ENCODE assay signal across 19 cellular contexts in the genomic region with DNA sequence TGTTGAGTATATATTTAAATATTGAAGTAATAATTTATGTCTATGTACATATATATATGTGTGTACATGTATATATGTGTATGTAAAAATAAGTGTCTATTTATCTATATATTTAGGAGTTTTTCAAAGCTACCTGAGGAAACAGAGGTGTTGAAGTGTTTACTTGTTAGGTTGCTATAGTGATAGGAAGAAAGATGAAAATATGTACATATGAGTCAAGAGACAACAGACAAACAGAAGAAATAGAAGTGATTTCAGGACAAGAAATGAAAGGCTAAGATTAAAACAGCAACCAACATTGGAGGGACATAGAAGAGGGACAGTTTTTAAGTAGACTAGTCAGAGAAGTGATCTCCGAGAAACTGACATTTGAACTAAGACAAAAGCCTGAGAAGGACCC. TPM values are rescaled to one million over a fixed set of nuclear protein-coding genes. Genes with fewer than 3 reads are reported as not detected.
DNase-seq lines count a peak whose midpoint lies in the region; ATAC-seq, FAIRE-seq and TF ChIP-seq lines count a peak whose summit lies in the region.
"Had no signal": no experiment of that assay in that cellular context is flagged by ENCODE, and none has a peak within 500 bp of the region (broad histone marks: within the 10 kb centered on the region; RNA-seq: fewer than 3 reads in every experiment).

No MANE protein-coding gene starts in this region.

- H3K9me3 ChIP-seq in HepG2 (ENCODE audit: low read length) = no peaks in the 10 kb centered on the region
- H3K9me3 ChIP-seq in right lobe of liver = no peaks in the 10 kb centered on the region
- no peaks in the 10 kb centered on the region for H3K9me3 ChIP-seq in thyroid gland
- H3K9me3 ChIP-seq in left ventricle myocardium inferior (replicated peaks) = no peaks in the 10 kb centered on the region
- H3K9me3 ChIP-seq: BE2C, HAP-1 had no signal

- H3K9ac ChIP-seq in HepG2 (ENCODE audit: insufficient read depth, low read depth, low read length) = no peak overlapping the region

- peaks cover 4 to 15% of the 10 kb centered on the region in 2 experiments; a peak in 3 of 5 replicates for H3K36me3 ChIP-seq in HepG2 (replicated peaks in 1 of 2; ENCODE audit: control insufficient read depth in 1 of 2, insufficient read depth in 2 of 2, low read length in 2 of 2)
- peaks cover 0 to 13% (median 4%) of the 10 kb centered on the region in 4 donors for H3K36me3 ChIP-seq in right lobe of liver
- H3K36me3 ChIP-seq in thyroid gland = no peaks in the 10 kb centered on the region
- no peaks in the 10 kb centered on the region for H3K36me3 ChIP-seq in left ventricle myocardium inferior
- H3K36me3 ChIP-seq: BE2C, HAP-1 had no signal

- no peak for ATAC-seq in HepG2
- ATAC-seq in right lobe of liver = no peak
- ATAC-seq: CD8-positive, alpha-beta T cell; K562 had no signal

- H3K4me1 ChIP-seq in HepG2 (ENCODE audit: insufficient read depth, low read length) (peaks cover 52% of the 10 kb centered on the region), right lobe of liver (peaks cover 0 to 50% (median 19%) of the 10 kb centered on the region in 4 donors), thyroid gland (peaks cover 4 to 5% of the 10 kb centered on the region in 2 donors), left ventricle myocardium inferior (peaks cover 10% of the 10 kb centered on the region)
- H3K4me1 ChIP-seq: BE2C, HAP-1 had no signal

- TF ChIP-seq RAD21 in HepG2 (CRISPR knock-in tag; IDR thresholded peaks at IDR 0.05) = no peak

- H3K4me3 ChIP-seq in HepG2 (replicated peaks in 1 of 3; ENCODE audit: insufficient read depth in 1 of 3, low read depth in 2 of 3, low read length in 3 of 3) (no peak overlapping the region), right lobe of liver (no peak overlapping the region), thyroid gland (replicated peaks in 1 of 3) (no peak overlapping the region), left ventricle myocardium inferior (no peak overlapping the region)
- H3K4me3 ChIP-seq: HAP-1, K562 had no signal

- CTCF ChIA-PET in HepG2 (lab: Yijun Ruan, JAX; ENCODE audit: low intra/inter-chr PET ratio, low total read pairs) = no interaction called here

- no peak for DNase-seq in HepG2 (ENCODE audit: low spot score)
- no peak for DNase-seq in right lobe of liver
- no peak for DNase-seq in H54 (ENCODE audit: insufficient read length, low spot score)
- no peak for DNase-seq in epithelial cell of prostate (ENCODE audit: low read depth, low spot score)
- no peak for DNase-seq in type B pancreatic cell (ENCODE audit: extremely low spot score, unreplicated experiment)
- DNase-seq in NCI-H774 (lab: John Stamatoyannopoulos, UW) = no peak
- DNase-seq in thyroid gland = no peak
- DNase-seq in left ventricle myocardium inferior = no peak
- DNase-seq: BE2C; CD8-positive, alpha-beta T cell; COR-L47; GF-D8; GOT3 had no signal

- peaks cover 7% of the 10 kb centered on the region for H3K9me3 Mint-ChIP-seq in type B pancreatic cell

- 97% methylated on average over 1 of the region's 1 CpG for WGBS in HepG2 (ENCODE audit: low lambda C conversion rate)
- WGBS in right lobe of liver (ENCODE audit: insufficient coverage, low coverage, low lambda C conversion rate, missing lambda C conversion rate) = 67% methylated on average over 1 of the region's 1 CpG
- 96 to 97% methylated on average over 1 of the region's 1 CpG for WGBS in thyroid gland, 2 donors

- peaks cover 4% of the 10 kb centered on the region for H3K4me1 Mint-ChIP-seq in type B pancreatic cell (ENCODE audit: unreplicated experiment)

- POLR2A ChIA-PET in HepG2 (lab: Yijun Ruan, JAX) = interaction anchor here (3.2 kb wide), 1 partner anchor 11 kb away, joined by 23 read pairs; a partner anchor contains a TSS

- intact Hi-C loops in HepG2 (cut with micrococcal nuclease; ENCODE audit: unreplicated experiment) (no loop called here), right lobe of liver (cut with DNase I) (no loop called here), thyroid gland (cut with DNase I) (no loop called here), left ventricle myocardium inferior (cut with micrococcal nuclease) (no loop called here)

- no peak for TF ChIP-seq CTCF in HepG2 (CRISPR knock-in tag; IDR thresholded peaks at IDR 0.05)
- no peak for TF ChIP-seq CTCF in right lobe of liver (IDR thresholded peaks at IDR 0.05)
- TF ChIP-seq CTCF in type B pancreatic cell (conservative IDR thresholded peaks at IDR 0.05) = no peak
- no peak for TF ChIP-seq CTCF in thyroid gland (IDR thresholded peaks at IDR 0.05)
- TF ChIP-seq CTCF in left ventricle myocardium inferior (IDR thresholded peaks at IDR 0.05; ENCODE audit: borderline replicate concordance) = no peak

- H3K4me3 Mint-ChIP-seq in type B pancreatic cell = no peak overlapping the region
- H3K4me3 Mint-ChIP-seq: CD8-positive, alpha-beta T cell had no signal

- no TSS peak for BruUV-seq in HepG2 (replicated peaks; lab: Mats Ljungman, UMichigan)

- TF ChIP-seq POLR2A in HepG2 (IDR thresholded peaks at IDR 0.05; ENCODE audit: insufficient read depth in 1 of 2, low read depth in 2 of 2, low read length in 2 of 2) (no peak), right lobe of liver (IDR thresholded peaks at IDR 0.05) (no peak), H54 (IDR thresholded peaks at IDR 0.05; ENCODE audit: low read depth, low read length) (no peak), thyroid gland (IDR thresholded peaks at IDR 0.05) (no peak)

- H4K20me1 ChIP-seq in HepG2 (ENCODE audit: insufficient read depth, low read length) = no peaks in the 10 kb centered on the region

- no peaks in the 10 kb centered on the region for H3K27me3 Mint-ChIP-seq in type B pancreatic cell

- peak overlapping the region; percentile 30 for H3K27ac Mint-ChIP-seq in type B pancreatic cell
- H3K27ac Mint-ChIP-seq: CD8-positive, alpha-beta T cell had no signal

- in situ Hi-C loops in HepG2 (cut with HindIII; ENCODE audit: extremely low pct_ligation_motif_present, low pct_unique_long_range_greater_than_20kb) = no loop called here

- H3K79me2 ChIP-seq in HepG2 (ENCODE audit: insufficient read depth, low read length) = peaks cover 75% of the 10 kb centered on the region

- no peak for FAIRE-seq in HepG2 (lab: Jason Lieb, UNC)
- FAIRE-seq in H54 (lab: Jason Lieb, UNC) = peak; percentile 30
- FAIRE-seq: A204.1, GM19239, K562 had no signal

- H2AFZ ChIP-seq in HepG2 (ENCODE audit: low read length) = no peak overlapping the region

- peaks cover 5% of the 10 kb centered on the region for H3K36me3 Mint-ChIP-seq in type B pancreatic cell

- H3K27me3 ChIP-seq in HepG2 (ENCODE audit: control insufficient read depth in 1 of 2, insufficient read depth in 2 of 2, low read length in 2 of 2) = no peaks in the 10 kb centered on the region
- no peaks in the 10 kb centered on the region for H3K27me3 ChIP-seq in right lobe of liver
- no peaks in the 10 kb centered on the region for H3K27me3 ChIP-seq in thyroid gland
- H3K27me3 ChIP-seq in left ventricle myocardium inferior (ENCODE audit: low read depth) = no peaks in the 10 kb centered on the region
- H3K27me3 ChIP-seq: BE2C had no signal

- H3K4me2 ChIP-seq in HepG2 (ENCODE audit: low read depth, low read length) = no peak overlapping the region

- H3K27ac ChIP-seq in HepG2 (ENCODE audit: extremely low read length, insufficient read depth, low read length) = peak overlapping the region; percentile 12
- no peak overlapping the region for H3K27ac ChIP-seq in right lobe of liver
- peak overlapping the region; percentile 3 for H3K27ac ChIP-seq in epithelial cell of prostate
- H3K27ac ChIP-seq in thyroid gland = no peak overlapping the region
- H3K27ac ChIP-seq in left ventricle myocardium inferior (replicated peaks) = no peak overlapping the region
- H3K27ac ChIP-seq: C4-2B, HL-60 had no signal

- TF ChIP-seq EP300 in HepG2 (IDR thresholded peaks at IDR 0.05; ENCODE audit: low read depth in 2 of 2, low read length in 2 of 2) (no peak), HepG2 (CRISPR knock-in tag; IDR thresholded peaks at IDR 0.05; ENCODE audit: borderline replicate concordance) (no peak)

TF ChIP-seq in HepG2, 621 proteins besides CTCF, POLR2A, EP300 and RAD21 (continues in another document):
- no peak for TF ChIP-seq ZNF775 (CRISPR knock-in tag; IDR thresholded peaks at IDR 0.05; ENCODE audit: borderline replicate concordance)
- no peak for TF ChIP-seq ATF1 (CRISPR knock-in tag; IDR thresholded peaks at IDR 0.05)
- TF ChIP-seq ZNF616 (CRISPR knock-in tag; IDR thresholded peaks at IDR 0.05; ENCODE audit: low read depth) = no peak

RNA-seq across cellular contexts. Expression of a gene that starts 11.1 kb away (rescaled TPM):
- total RNA-seq in HepG2 (2016; rRNA removed; fragmentation: Illumina TruSeq; extraction: Trizol) (11.6 and 18.3 TPM in 2 replicates), right lobe of liver (100 to 1,000 TPM in 1 of 6 experiments, 10 to 100 TPM in 5; 44.6 to 142 (median 60.5) TPM), type B pancreatic cell (ENCODE audit: low replicate concordance) (8.2 and 14.8 TPM in 2 replicates), thyroid gland (10 to 100 TPM in 2 of 4 donors, 1 to 10 TPM in 2; 4.9 to 16.9 (median 10.8) TPM), left ventricle myocardium inferior (5.1 TPM)
- total RNA-seq in HepG2 (2016; cell fraction: cytosol; rRNA removed; fragmentation: Illumina TruSeq; extraction: Trizol; ENCODE audit: low read depth) = 2.1 and 3.3 TPM in 2 replicates
- total RNA-seq in HepG2 (2016; cell fraction: insoluble cytoplasmic fraction; rRNA removed; fragmentation: Illumina TruSeq; extraction: Trizol) = 13.4 and 17.4 TPM in 2 replicates
- 5.0 and 5.2 TPM in 2 replicates for total RNA-seq in HepG2 (2016; cell fraction: membrane; rRNA removed; fragmentation: Illumina TruSeq; extraction: Trizol)
- 36.6 and 41.3 TPM in 2 replicates for total RNA-seq in HepG2 (2016; cell fraction: nucleus; rRNA removed; fragmentation: Illumina TruSeq; extraction: Trizol)
- 54.9 and 57.9 TPM in 2 replicates for polyA plus RNA-seq in HepG2 (2011; rRNA removed)
- 35.4 and 47.2 TPM in 2 replicates for polyA plus RNA-seq in HepG2 (2011; cell fraction: cytosol; rRNA removed)
- 37.9 and 42.4 TPM in 2 replicates for polyA plus RNA-seq in HepG2 (2011; cell fraction: nucleus; rRNA removed)
- 25.1 and 30.4 TPM in 2 replicates for polyA plus RNA-seq in HepG2 (2012)
- polyA plus RNA-seq in HepG2 (2016; cell fraction: cytosol; fragmentation: Illumina TruSeq; extraction: Trizol; ENCODE audit: low read depth) = 1.1 and 1.3 TPM in 2 replicates
- 9.5 and 10.6 TPM in 2 replicates for polyA plus RNA-seq in HepG2 (2016; cell fraction: insoluble cytoplasmic fraction; fragmentation: Illumina TruSeq; extraction: Trizol; ENCODE audit: low read depth)
- 1.9 and 2.1 TPM in 2 replicates for polyA plus RNA-seq in HepG2 (2016; cell fraction: membrane; fragmentation: Illumina TruSeq; extraction: Trizol; ENCODE audit: low read depth)
- 23.6 and 24.7 TPM in 2 replicates for polyA plus RNA-seq in HepG2 (2016; cell fraction: nucleus; fragmentation: Illumina TruSeq; extraction: Trizol; ENCODE audit: insufficient read depth, low read depth)
- polyA minus RNA-seq in HepG2 (2011; rRNA and poly(A)+ RNA removed; ENCODE audit: low replicate concordance) = 31.1 and 117 TPM in 2 replicates
- polyA minus RNA-seq in HepG2 (2011; cell fraction: cytosol; rRNA and poly(A)+ RNA removed) = 59.6 and 82.5 TPM in 2 replicates
- 162 and 189 TPM in 2 replicates for polyA minus RNA-seq in HepG2 (2011; cell fraction: nucleus; rRNA and poly(A)+ RNA removed)

Comparison
In these comparisons a context has a peak if more than half of its experiments do, and no peak if none do; other contexts are left out.
1. H3K27ac ChIP-seq: peak in HepG2 (single experiment) and epithelial cell of prostate (single experiment); none in right lobe of liver (0 of 3), thyroid gland (0 of 3) and left ventricle myocardium inferior (single experiment).